Comparison of ENCODE assay signal across 13 cellular contexts in the genomic region with DNA sequence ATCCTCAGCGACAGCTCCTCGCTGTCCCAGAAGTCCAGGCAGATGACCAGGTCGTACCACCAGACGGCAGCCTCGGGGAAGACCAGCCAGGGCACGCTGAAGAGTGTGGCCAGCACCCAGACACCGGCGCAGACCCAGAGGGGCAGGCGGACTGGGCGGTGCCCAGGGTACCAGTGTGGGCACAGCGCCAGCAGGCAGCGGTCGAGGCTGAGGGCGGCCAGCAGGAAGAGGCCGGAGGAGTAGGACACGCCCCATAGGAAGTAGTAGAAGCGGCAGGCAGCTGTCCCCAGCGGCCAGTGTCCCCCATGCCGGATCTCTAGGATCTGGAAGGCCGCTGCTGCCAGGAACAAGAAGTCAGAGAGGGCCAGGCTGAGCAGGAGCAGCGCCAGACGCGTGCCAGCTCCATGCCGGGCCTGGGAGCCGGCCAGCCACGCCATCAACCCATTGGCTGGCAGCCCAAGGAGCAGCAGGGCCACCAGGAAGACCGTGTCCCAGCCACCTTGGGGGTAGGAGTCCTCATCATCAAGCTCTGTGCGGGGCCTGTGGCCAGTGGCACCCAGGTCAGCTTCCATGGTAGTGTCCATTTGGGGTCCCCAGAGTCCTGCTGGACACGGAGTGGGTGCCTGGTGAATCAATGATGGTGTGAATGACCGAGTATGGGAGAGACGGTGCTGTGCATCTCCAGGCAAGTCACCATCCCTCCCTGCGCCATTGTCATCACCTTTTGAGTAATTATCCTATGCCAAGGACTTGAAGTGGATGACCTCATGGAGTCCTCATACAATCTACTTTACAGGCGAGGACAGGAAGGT. TPM values are rescaled to one million over a fixed set of nuclear protein-coding genes. Genes with fewer than 3 reads are reported as not detected.
A peak's percentile ranks its signal among the peaks of the same experiment; 100 is the strongest.
DNase-seq lines count a peak whose midpoint lies in the region; ATAC-seq, FAIRE-seq and TF ChIP-seq lines count a peak whose summit lies in the region.
"Had no signal": no experiment of that assay in that cellular context is flagged by ENCODE, and none has a peak within 500 bp of the region (broad histone marks: within the 10 kb centered on the region; RNA-seq: fewer than 3 reads in every experiment).

A gene with protein sequence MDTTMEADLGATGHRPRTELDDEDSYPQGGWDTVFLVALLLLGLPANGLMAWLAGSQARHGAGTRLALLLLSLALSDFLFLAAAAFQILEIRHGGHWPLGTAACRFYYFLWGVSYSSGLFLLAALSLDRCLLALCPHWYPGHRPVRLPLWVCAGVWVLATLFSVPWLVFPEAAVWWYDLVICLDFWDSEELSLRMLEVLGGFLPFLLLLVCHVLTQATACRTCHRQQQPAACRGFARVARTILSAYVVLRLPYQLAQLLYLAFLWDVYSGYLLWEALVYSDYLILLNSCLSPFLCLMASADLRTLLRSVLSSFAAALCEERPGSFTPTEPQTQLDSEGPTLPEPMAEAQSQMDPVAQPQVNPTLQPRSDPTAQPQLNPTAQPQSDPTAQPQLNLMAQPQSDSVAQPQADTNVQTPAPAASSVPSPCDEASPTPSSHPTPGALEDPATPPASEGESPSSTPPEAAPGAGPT (minus strand): TSS at position 589 of the 812 bp plus-strand sequence. CDS start 5 bp downstream, at position 584.

- peak within 1 kb of the TSS in 3 of 5 donors; percentile 12 to 42 (median 20) for H3K9ac ChIP-seq in subcutaneous abdominal adipose tissue (ENCODE audit: low read length in 5 of 5)

- TF ChIP-seq CTCF in WTC11 (IDR thresholded peaks at IDR 0.05), result no peak
- TF ChIP-seq CTCF in left lung (IDR thresholded peaks at IDR 0.05), result no peak
- no peak for TF ChIP-seq CTCF in D721Med (IDR thresholded peaks at IDR 0.05; ENCODE audit: insufficient read depth, missing control alignments)

- H3K36me3 ChIP-seq in left lung, result no peaks in the 10 kb centered on the region
- no peaks in the 10 kb centered on the region for H3K36me3 ChIP-seq in subcutaneous abdominal adipose tissue (ENCODE audit: control insufficient read depth in 5 of 5, insufficient read depth in 5 of 5, low read length in 5 of 5)

- ATAC-seq in WTC11 (no peak), left lung (peak; percentile 25)

- CTCF ChIA-PET in activated naive CD4-positive, alpha-beta T cell treated with anti-CD3 and anti-CD28 coated beads for 36 hours (lab: Charles Lee), result interaction anchor here (1.0 to 1.1 kb wide), 2 partner anchors 9 to 14 kb away, joined by 3 read pairs; no protein-coding TSS in a partner anchor
- CTCF ChIA-PET in WTC11 (lab: Charles Lee), result interaction anchor here (1.5 kb wide), 2 partner anchors 13 to 50 kb away, joined by 4 read pairs; no protein-coding TSS in a partner anchor

- H3K27me3 ChIP-seq in left lung (no peaks in the 10 kb centered on the region), subcutaneous abdominal adipose tissue (ENCODE audit: control insufficient read depth in 5 of 5, insufficient read depth in 4 of 5, low read length in 5 of 5) (peaks cover 0 to 5% (median 0%) of the 10 kb centered on the region in 5 donors)

- H3K4me1 ChIP-seq in left lung (peaks cover 0 to 14% of the 10 kb centered on the region in 2 donors), subcutaneous abdominal adipose tissue (ENCODE audit: control insufficient read depth in 5 of 5, insufficient read depth in 5 of 5, low read length in 5 of 5) (peaks cover 0 to 35% (median 12%) of the 10 kb centered on the region in 5 donors)

- intact Hi-C loops in activated naive CD4-positive, alpha-beta T cell treated with anti-CD3 and anti-CD28 coated beads for 36 hours (cut with micrococcal nuclease), result no loop called here
- intact Hi-C loops in left lung (cut with DNase I), result no loop called here

- no peaks in the 10 kb centered on the region for H3K36me3 Mint-ChIP-seq in activated naive CD4-positive, alpha-beta T cell treated with anti-CD3 and anti-CD28 coated beads, Interleukin-2, amount 50 U/mL, for 24 hours
- H3K36me3 Mint-ChIP-seq in activated naive CD4-positive, alpha-beta T cell treated with anti-CD3 and anti-CD28 coated beads for 36 hours (ENCODE audit: low read depth), result no peaks in the 10 kb centered on the region
- H3K36me3 Mint-ChIP-seq in WTC11, result no peaks in the 10 kb centered on the region
- H3K36me3 Mint-ChIP-seq: activated naive CD8-positive, alpha-beta T cell treated with anti-CD3 and anti-CD28 coated beads for 36 hours had no signal

- peak within 1 kb of the TSS; percentile 30 for H3K27ac Mint-ChIP-seq in activated naive CD4-positive, alpha-beta T cell treated with anti-CD3 and anti-CD28 coated beads, Interleukin-2, amount 50 U/mL, for 24 hours
- H3K27ac Mint-ChIP-seq in activated naive CD4-positive, alpha-beta T cell treated with anti-CD3 and anti-CD28 coated beads for 36 hours, result no peak within 1 kb of the TSS
- 0 out of 2 replicates have a peak within 1 kb of the TSS, but pooled peaks have one; percentile 14 for H3K27ac Mint-ChIP-seq in WTC11
- H3K27ac Mint-ChIP-seq: activated naive CD8-positive, alpha-beta T cell treated with anti-CD3 and anti-CD28 coated beads for 36 hours had no signal

- POLR2A ChIA-PET in WTC11 (lab: Charles Lee), result no interaction called here

- peaks cover 26% of the 10 kb centered on the region for H3K4me1 Mint-ChIP-seq in activated naive CD4-positive, alpha-beta T cell treated with anti-CD3 and anti-CD28 coated beads, Interleukin-2, amount 50 U/mL, for 24 hours
- H3K4me1 Mint-ChIP-seq in activated naive CD4-positive, alpha-beta T cell treated with anti-CD3 and anti-CD28 coated beads for 36 hours (ENCODE audit: low read depth), result peaks cover 27% of the 10 kb centered on the region
- no peaks in the 10 kb centered on the region for H3K4me1 Mint-ChIP-seq in WTC11

- H3K4me3 ChIP-seq in left lung (peak within 1 kb of the TSS in 1 of 2 donors; percentile 27), subcutaneous abdominal adipose tissue (ENCODE audit: low read depth in 1 of 5, low read length in 5 of 5) (peak within 1 kb of the TSS in 4 of 5 donors; percentile 11 to 48 (median 31))

- no peaks in the 10 kb centered on the region for H3K27me3 Mint-ChIP-seq in activated naive CD4-positive, alpha-beta T cell treated with anti-CD3 and anti-CD28 coated beads, Interleukin-2, amount 50 U/mL, for 24 hours
- no peaks in the 10 kb centered on the region for H3K27me3 Mint-ChIP-seq in activated naive CD4-positive, alpha-beta T cell treated with anti-CD3 and anti-CD28 coated beads for 36 hours (ENCODE audit: low read depth)
- peaks cover 3% of the 10 kb centered on the region for H3K27me3 Mint-ChIP-seq in WTC11 (ENCODE audit: low read depth)
- H3K27me3 Mint-ChIP-seq: activated naive CD8-positive, alpha-beta T cell treated with anti-CD3 and anti-CD28 coated beads for 36 hours had no signal

- no peak within 1 kb of the TSS for H3K4me3 Mint-ChIP-seq in activated naive CD4-positive, alpha-beta T cell treated with anti-CD3 and anti-CD28 coated beads, Interleukin-2, amount 50 U/mL, for 24 hours
- H3K4me3 Mint-ChIP-seq in activated naive CD4-positive, alpha-beta T cell treated with anti-CD3 and anti-CD28 coated beads for 36 hours, result no peak within 1 kb of the TSS
- no peak within 1 kb of the TSS for H3K4me3 Mint-ChIP-seq in WTC11
- H3K4me3 Mint-ChIP-seq: activated naive CD8-positive, alpha-beta T cell treated with anti-CD3 and anti-CD28 coated beads for 36 hours had no signal

- H3K9me3 ChIP-seq in left lung, result no peaks in the 10 kb centered on the region
- H3K9me3 ChIP-seq in subcutaneous abdominal adipose tissue (ENCODE audit: control insufficient read depth in 5 of 5, low read length in 5 of 5), result no peaks in the 10 kb centered on the region

- FAIRE-seq in D721Med (lab: Jason Lieb, UNC), result no peak

- H3K9me3 Mint-ChIP-seq in activated naive CD4-positive, alpha-beta T cell treated with anti-CD3 and anti-CD28 coated beads, Interleukin-2, amount 50 U/mL, for 24 hours, result no peaks in the 10 kb centered on the region
- H3K9me3 Mint-ChIP-seq in activated naive CD4-positive, alpha-beta T cell treated with anti-CD3 and anti-CD28 coated beads for 36 hours, result no peaks in the 10 kb centered on the region
- no peaks in the 10 kb centered on the region for H3K9me3 Mint-ChIP-seq in WTC11
- H3K9me3 Mint-ChIP-seq: activated naive CD8-positive, alpha-beta T cell treated with anti-CD3 and anti-CD28 coated beads for 36 hours had no signal

- H3K27ac ChIP-seq in left lung (peak within 1 kb of the TSS; percentile 13 to 50), subcutaneous abdominal adipose tissue (ENCODE audit: low read depth, low read length) (no peak within 1 kb of the TSS)

- DNase-seq in activated naive CD4-positive, alpha-beta T cell treated with anti-CD3 and anti-CD28 coated beads for 36 hours, result no peak
- DNase-seq in WTC11 (ENCODE audit: low spot score) (no peak), left lung (peak in 1 of 2 donors; percentile 57), T1000 (lab: John Stamatoyannopoulos, UW) (no peak), D721Med (ENCODE audit: insufficient read length, low spot score) (no peak), NOMO-1 treated with DMSO at 0.1 percent for 48 hours (lab: John Stamatoyannopoulos, UW; ENCODE audit: unreplicated experiment) (no peak)
- DNase-seq: activated CD4-positive, alpha-beta T cell treated with anti-CD3 and anti-CD28 coated beads, Interleukin-2, amount 50 U/mL, for 1 hour; activated naive CD8-positive, alpha-beta T cell treated with anti-CD3 and anti-CD28 coated beads for 36 hours; GDM1; NCI-H226 had no signal

TF ChIP-seq in WTC11, 78 proteins besides CTCF, POLR2A, EP300 and RAD21 (continues in another document):
- no peak for TF ChIP-seq USF2 (CRISPR knock-in tag; IDR thresholded peaks at IDR 0.05)

RNA-seq across cellular contexts. Expression of the gene that starts here (rescaled TPM):
- total RNA-seq in activated naive CD4-positive, alpha-beta T cell treated with anti-CD3 and anti-CD28 coated beads for 36 hours, result not detected
- total RNA-seq in WTC11 (2021) (not detected in 3 replicates), left lung (not detected)
- total RNA-seq: activated naive CD8-positive, alpha-beta T cell treated with anti-CD3 and anti-CD28 coated beads for 36 hours; SK-MEL-5 had no signal

Comparison
In these comparisons a context has a peak if more than half of its experiments do, and no peak if none do; other contexts are left out.
1. Peak in ATAC-seq and H3K27ac ChIP-seq in left lung; RNA of the gene not detected or under 1 TPM.